ENCODE assay signal across 1 cellular context in the genomic region with DNA sequence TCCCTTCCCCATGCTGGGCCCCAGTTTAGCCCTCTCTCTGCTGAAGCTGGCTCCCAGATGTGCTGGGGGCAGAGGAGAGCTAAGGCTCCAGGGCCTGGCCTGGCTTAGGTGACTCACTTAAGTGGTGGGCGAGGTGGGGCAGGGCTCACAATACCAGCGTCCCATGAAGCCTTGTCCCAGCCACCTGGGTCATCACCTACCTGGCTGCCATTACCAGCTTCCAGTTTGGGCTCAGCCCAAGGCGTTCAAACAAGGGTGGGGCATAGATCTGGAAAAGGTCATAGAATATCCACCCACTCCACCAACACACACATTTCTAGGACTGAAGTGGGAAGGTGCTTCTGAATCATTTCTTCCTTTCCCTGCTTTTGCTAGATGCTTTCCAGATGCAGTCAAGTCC.
TF ChIP-seq lines count a peak whose summit lies in the region.

No MANE protein-coding gene starts in this region.

TF ChIP-seq in H1, 55 proteins besides CTCF, POLR2A, EP300 and RAD21:
- TF ChIP-seq ZNF274 (IDR thresholded peaks at IDR 0.05; ENCODE audit: borderline replicate concordance, extremely low read depth, low read length) (no peak), KDM1A (IDR thresholded peaks at IDR 0.05; ENCODE audit: borderline replicate concordance, low read length) (no peak), JUN (IDR thresholded peaks at IDR 0.05; ENCODE audit: low read depth, low read length) (no peak), BRCA1 (IDR thresholded peaks at IDR 0.05; ENCODE audit: low read depth, low read length) (no peak), FOSL1 (IDR thresholded peaks at IDR 0.05; ENCODE audit: insufficient read depth, low read depth, low read length) (no peak), SP1 (IDR thresholded peaks at IDR 0.05; ENCODE audit: low read depth, low read length) (no peak), POLR2AphosphoS5 (IDR thresholded peaks at IDR 0.05; ENCODE audit: low read depth, low read length) (no peak)
- TF ChIP-seq, protein P1, sequence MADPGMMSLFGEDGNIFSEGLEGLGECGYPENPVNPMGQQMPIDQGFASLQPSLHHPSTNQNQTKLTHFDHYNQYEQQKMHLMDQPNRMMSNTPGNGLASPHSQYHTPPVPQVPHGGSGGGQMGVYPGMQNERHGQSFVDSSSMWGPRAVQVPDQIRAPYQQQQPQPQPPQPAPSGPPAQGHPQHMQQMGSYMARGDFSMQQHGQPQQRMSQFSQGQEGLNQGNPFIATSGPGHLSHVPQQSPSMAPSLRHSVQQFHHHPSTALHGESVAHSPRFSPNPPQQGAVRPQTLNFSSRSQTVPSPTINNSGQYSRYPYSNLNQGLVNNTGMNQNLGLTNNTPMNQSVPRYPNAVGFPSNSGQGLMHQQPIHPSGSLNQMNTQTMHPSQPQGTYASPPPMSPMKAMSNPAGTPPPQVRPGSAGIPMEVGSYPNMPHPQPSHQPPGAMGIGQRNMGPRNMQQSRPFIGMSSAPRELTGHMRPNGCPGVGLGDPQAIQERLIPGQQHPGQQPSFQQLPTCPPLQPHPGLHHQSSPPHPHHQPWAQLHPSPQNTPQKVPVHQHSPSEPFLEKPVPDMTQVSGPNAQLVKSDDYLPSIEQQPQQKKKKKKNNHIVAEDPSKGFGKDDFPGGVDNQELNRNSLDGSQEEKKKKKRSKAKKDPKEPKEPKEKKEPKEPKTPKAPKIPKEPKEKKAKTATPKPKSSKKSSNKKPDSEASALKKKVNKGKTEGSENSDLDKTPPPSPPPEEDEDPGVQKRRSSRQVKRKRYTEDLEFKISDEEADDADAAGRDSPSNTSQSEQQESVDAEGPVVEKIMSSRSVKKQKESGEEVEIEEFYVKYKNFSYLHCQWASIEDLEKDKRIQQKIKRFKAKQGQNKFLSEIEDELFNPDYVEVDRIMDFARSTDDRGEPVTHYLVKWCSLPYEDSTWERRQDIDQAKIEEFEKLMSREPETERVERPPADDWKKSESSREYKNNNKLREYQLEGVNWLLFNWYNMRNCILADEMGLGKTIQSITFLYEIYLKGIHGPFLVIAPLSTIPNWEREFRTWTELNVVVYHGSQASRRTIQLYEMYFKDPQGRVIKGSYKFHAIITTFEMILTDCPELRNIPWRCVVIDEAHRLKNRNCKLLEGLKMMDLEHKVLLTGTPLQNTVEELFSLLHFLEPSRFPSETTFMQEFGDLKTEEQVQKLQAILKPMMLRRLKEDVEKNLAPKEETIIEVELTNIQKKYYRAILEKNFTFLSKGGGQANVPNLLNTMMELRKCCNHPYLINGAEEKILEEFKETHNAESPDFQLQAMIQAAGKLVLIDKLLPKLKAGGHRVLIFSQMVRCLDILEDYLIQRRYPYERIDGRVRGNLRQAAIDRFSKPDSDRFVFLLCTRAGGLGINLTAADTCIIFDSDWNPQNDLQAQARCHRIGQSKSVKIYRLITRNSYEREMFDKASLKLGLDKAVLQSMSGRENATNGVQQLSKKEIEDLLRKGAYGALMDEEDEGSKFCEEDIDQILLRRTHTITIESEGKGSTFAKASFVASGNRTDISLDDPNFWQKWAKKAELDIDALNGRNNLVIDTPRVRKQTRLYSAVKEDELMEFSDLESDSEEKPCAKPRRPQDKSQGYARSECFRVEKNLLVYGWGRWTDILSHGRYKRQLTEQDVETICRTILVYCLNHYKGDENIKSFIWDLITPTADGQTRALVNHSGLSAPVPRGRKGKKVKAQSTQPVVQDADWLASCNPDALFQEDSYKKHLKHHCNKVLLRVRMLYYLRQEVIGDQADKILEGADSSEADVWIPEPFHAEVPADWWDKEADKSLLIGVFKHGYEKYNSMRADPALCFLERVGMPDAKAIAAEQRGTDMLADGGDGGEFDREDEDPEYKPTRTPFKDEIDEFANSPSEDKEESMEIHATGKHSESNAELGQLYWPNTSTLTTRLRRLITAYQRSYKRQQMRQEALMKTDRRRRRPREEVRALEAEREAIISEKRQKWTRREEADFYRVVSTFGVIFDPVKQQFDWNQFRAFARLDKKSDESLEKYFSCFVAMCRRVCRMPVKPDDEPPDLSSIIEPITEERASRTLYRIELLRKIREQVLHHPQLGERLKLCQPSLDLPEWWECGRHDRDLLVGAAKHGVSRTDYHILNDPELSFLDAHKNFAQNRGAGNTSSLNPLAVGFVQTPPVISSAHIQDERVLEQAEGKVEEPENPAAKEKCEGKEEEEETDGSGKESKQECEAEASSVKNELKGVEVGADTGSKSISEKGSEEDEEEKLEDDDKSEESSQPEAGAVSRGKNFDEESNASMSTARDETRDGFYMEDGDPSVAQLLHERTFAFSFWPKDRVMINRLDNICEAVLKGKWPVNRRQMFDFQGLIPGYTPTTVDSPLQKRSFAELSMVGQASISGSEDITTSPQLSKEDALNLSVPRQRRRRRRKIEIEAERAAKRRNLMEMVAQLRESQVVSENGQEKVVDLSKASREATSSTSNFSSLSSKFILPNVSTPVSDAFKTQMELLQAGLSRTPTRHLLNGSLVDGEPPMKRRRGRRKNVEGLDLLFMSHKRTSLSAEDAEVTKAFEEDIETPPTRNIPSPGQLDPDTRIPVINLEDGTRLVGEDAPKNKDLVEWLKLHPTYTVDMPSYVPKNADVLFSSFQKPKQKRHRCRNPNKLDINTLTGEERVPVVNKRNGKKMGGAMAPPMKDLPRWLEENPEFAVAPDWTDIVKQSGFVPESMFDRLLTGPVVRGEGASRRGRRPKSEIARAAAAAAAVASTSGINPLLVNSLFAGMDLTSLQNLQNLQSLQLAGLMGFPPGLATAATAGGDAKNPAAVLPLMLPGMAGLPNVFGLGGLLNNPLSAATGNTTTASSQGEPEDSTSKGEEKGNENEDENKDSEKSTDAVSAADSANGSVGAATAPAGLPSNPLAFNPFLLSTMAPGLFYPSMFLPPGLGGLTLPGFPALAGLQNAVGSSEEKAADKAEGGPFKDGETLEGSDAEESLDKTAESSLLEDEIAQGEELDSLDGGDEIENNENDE (IDR thresholded peaks at IDR 0.05; ENCODE audit: insufficient replicate concordance, low read length): no peak
